Comparison of ENCODE assay signal across 24 cellular contexts in the genomic region with DNA sequence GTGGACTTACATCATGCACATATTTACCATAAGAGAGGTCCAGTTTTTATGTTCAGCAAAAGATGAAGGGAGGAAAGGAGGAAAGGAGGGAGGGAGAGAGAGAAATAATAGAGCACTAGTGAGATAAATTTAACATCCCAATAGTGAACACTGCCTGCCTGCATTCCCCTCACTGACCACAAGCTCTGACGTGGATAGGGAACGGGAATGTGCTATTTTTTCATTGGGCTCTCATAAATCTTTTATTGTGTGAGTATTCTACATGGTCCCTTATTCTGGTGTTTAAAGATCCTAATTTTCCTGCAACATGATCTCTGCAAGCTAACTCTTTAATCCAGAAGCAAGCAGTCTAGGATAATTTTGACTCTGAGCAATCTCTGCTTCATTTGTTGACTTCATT.
DNase-seq lines count a peak whose midpoint lies in the region; ATAC-seq, FAIRE-seq and TF ChIP-seq lines count a peak whose summit lies in the region.
"Had no signal": no experiment of that assay in that cellular context is flagged by ENCODE, and none has a peak within 500 bp of the region (broad histone marks: within the 10 kb centered on the region; RNA-seq: fewer than 3 reads in every experiment).

No MANE protein-coding gene starts in this region.

- in situ Hi-C loops in IMR-90 (cut with MboI; ENCODE audit: low sequenced_read_pairs), result no loop called here
- in situ Hi-C loops in brain microvascular endothelial cell (cut with HindIII; ENCODE audit: low pct_ligation_motif_present, low sequenced_read_pairs), result no loop called here

- intact Hi-C loops in IMR-90 (cut with micrococcal nuclease) (no loop called here), kidney (cut with DNase I) (no loop called here)

- no peak overlapping the region for H4K8ac ChIP-seq in IMR-90 (ENCODE audit: low read depth in 2 of 2, low read length in 2 of 2)

- peak; percentile 63 for DNase-seq in BJ (ENCODE audit: low read depth)
- peak; percentile 20 for DNase-seq in IMR-90
- DNase-seq in brain microvascular endothelial cell, result no peak
- peak; percentile 67 for DNase-seq in myocyte (ENCODE audit: low read depth)
- DNase-seq in kidney glomerular epithelial cell (lab: John Stamatoyannopoulos, UW), result no peak
- no peak for DNase-seq in NCI-H748 treated with DMSO at 0.1 percent for 48 hours (lab: John Stamatoyannopoulos, UW)
- no peak for DNase-seq in kidney
- no peak for DNase-seq in neural progenitor cell (ENCODE audit: low spot score)
- DNase-seq: ACHN; activated T-cell treated with anti-CD3 and anti-CD28 coated beads, Interleukin-2, amount 50 U/mL, for 72 hours; CD4-positive, CD25-positive, alpha-beta regulatory T cell; mammary epithelial cell; naive B cell; NCI-H1417 treated with DMSO at 0.1 percent for 48 hours; NCI-H510A treated with DMSO at 0.1 percent for 48 hours; stimulated activated CD4-positive, alpha-beta T cell treated with anti-CD3 and anti-CD28 coated beads, Interleukin-2, amount 100 ng/mL, for 24 hours; stimulated activated naive CD4-positive, alpha-beta T cell; T-helper 9 cell had no signal

- peaks cover 15 to 42% of the 10 kb centered on the region in 2 experiments; a peak in 3 of 4 replicates for H3K79me1 ChIP-seq in IMR-90 (ENCODE audit: low read depth in 1 of 2, low read length in 2 of 2)

- no peaks in the 10 kb centered on the region for H3K9me3 ChIP-seq in IMR-90 (ENCODE audit: control insufficient read depth, insufficient read depth, low read length)
- no peaks in the 10 kb centered on the region for H3K9me3 ChIP-seq in kidney (ENCODE audit: control insufficient read depth in 1 of 2, low read length in 2 of 2)
- no peaks in the 10 kb centered on the region for H3K9me3 ChIP-seq in neural progenitor cell (ENCODE audit: low read depth)
- H3K9me3 ChIP-seq: thoracic aorta had no signal

- no peak overlapping the region for H2BK20ac ChIP-seq in IMR-90 (ENCODE audit: low read depth, low read length)

- H2BK15ac ChIP-seq in IMR-90 (ENCODE audit: low read depth, low read length), result no peak overlapping the region

- no peaks in the 10 kb centered on the region for H3F3A ChIP-seq in neural progenitor cell (ENCODE audit: low read depth)

- no peak overlapping the region for H4K5ac ChIP-seq in IMR-90 (ENCODE audit: low read depth, low read length)

- H4K20me1 ChIP-seq in IMR-90 (ENCODE audit: insufficient read depth, low read length) (no peaks in the 10 kb centered on the region; the same call in 1 of the 2 replicates), neural progenitor cell (ENCODE audit: low read depth) (no peaks in the 10 kb centered on the region)

- H3K27ac Mint-ChIP-seq in neural progenitor cell, result no peak overlapping the region
- H3K27ac Mint-ChIP-seq: activated naive CD4-positive, alpha-beta T cell treated with anti-CD3 and anti-CD28 coated beads, Interleukin-2, amount 50 U/mL, for 24 hours; activated T-cell treated with anti-CD3 and anti-CD28 coated beads, Interleukin-2, amount 50 U/mL, for 72 hours had no signal

- no TSS peak for BruUV-seq in IMR-90 (replicated peaks; lab: Mats Ljungman, UMichigan)

- no peaks in the 10 kb centered on the region for H3K79me2 ChIP-seq in neural progenitor cell (ENCODE audit: low read depth)
- H3K79me2 ChIP-seq: parathyroid adenoma had no signal

- H3K23ac ChIP-seq in IMR-90 (ENCODE audit: low read depth, low read length), result no peak overlapping the region

- H3K36me3 ChIP-seq in BJ (ENCODE audit: control insufficient read depth, insufficient read depth, low read length), result peaks cover 5% of the 10 kb centered on the region
- H3K36me3 ChIP-seq in IMR-90 (ENCODE audit: control insufficient read depth, insufficient read depth, low read length), result peaks cover 28% of the 10 kb centered on the region
- H3K36me3 ChIP-seq in brain microvascular endothelial cell (replicated peaks), result peaks cover 61% of the 10 kb centered on the region
- peaks cover 7 to 35% of the 10 kb centered on the region in 2 donors for H3K36me3 ChIP-seq in kidney (ENCODE audit: control insufficient read depth in 1 of 2, insufficient read depth in 2 of 2, low read length in 2 of 2)
- peaks cover 3% of the 10 kb centered on the region for H3K36me3 ChIP-seq in neural progenitor cell

- no peak overlapping the region for H2AK9ac ChIP-seq in IMR-90 (replicated peaks; ENCODE audit: low read depth, low read length, poor library complexity)

- no peak overlapping the region for H3K18ac ChIP-seq in IMR-90 (ENCODE audit: low read depth, low read length)

- no peak for TF ChIP-seq POLR2A in IMR-90 (IDR thresholded peaks at IDR 0.05; ENCODE audit: low read depth, low read length)

- H3K27me3 Mint-ChIP-seq in neural progenitor cell (ENCODE audit: insufficient read depth, low read depth), result no peaks in the 10 kb centered on the region
- H3K27me3 Mint-ChIP-seq: activated naive CD4-positive, alpha-beta T cell treated with anti-CD3 and anti-CD28 coated beads, Interleukin-2, amount 50 U/mL, for 24 hours; CD4-positive, CD25-positive, alpha-beta regulatory T cell; naive B cell had no signal

- H3K4me1 Mint-ChIP-seq in neural progenitor cell, result no peaks in the 10 kb centered on the region
- H3K4me1 Mint-ChIP-seq: activated naive CD4-positive, alpha-beta T cell treated with anti-CD3 and anti-CD28 coated beads, Interleukin-2, amount 50 U/mL, for 24 hours; naive B cell had no signal

- no peaks in the 10 kb centered on the region for H3K9me3 Mint-ChIP-seq in neural progenitor cell
- H3K9me3 Mint-ChIP-seq: activated naive CD4-positive, alpha-beta T cell treated with anti-CD3 and anti-CD28 coated beads, Interleukin-2, amount 50 U/mL, for 24 hours; activated T-cell treated with anti-CD3 and anti-CD28 coated beads, Interleukin-2, amount 50 U/mL, for 72 hours; CD4-positive, CD25-positive, alpha-beta regulatory T cell; naive B cell had no signal

- peaks cover 11% of the 10 kb centered on the region for H3K4me1 ChIP-seq in IMR-90 (ENCODE audit: control insufficient read depth, insufficient read depth, low read length)
- no peaks in the 10 kb centered on the region for H3K4me1 ChIP-seq in kidney (ENCODE audit: control insufficient read depth in 1 of 2, insufficient read depth in 1 of 2, low read depth in 1 of 2, low read length in 2 of 2)
- H3K4me1 ChIP-seq in neural progenitor cell, result no peaks in the 10 kb centered on the region
- H3K4me1 ChIP-seq: parathyroid adenoma had no signal

- H3K27ac ChIP-seq in IMR-90 (ENCODE audit: insufficient read depth, low read length) (no peak overlapping the region), brain microvascular endothelial cell (no peak overlapping the region), kidney (ENCODE audit: low read depth in 2 of 2, low read length in 2 of 2) (no peak overlapping the region), neural progenitor cell (no peak overlapping the region)
- H3K27ac ChIP-seq: coronary artery, parathyroid adenoma had no signal

- H3K4me3 Mint-ChIP-seq in neural progenitor cell, result no peak overlapping the region
- H3K4me3 Mint-ChIP-seq: activated naive CD4-positive, alpha-beta T cell treated with anti-CD3 and anti-CD28 coated beads, Interleukin-2, amount 50 U/mL, for 24 hours; activated T-cell treated with anti-CD3 and anti-CD28 coated beads, Interleukin-2, amount 50 U/mL, for 72 hours; CD4-positive, CD25-positive, alpha-beta regulatory T cell; naive B cell had no signal

- POLR2A ChIA-PET in BJ (lab: Charles Lee), result no interaction called here
- POLR2A ChIA-PET in IMR-90 (lab: Charles Lee; ENCODE audit: unreplicated experiment), result no interaction called here

- no CpG with 5 or more reads among the region's 2 CpGs for WGBS in IMR-90 (ENCODE audit: extremely low coverage in 2 of 2, insufficient read length in 1 of 2), 2 experiments

- H3K4me3 ChIP-seq in BJ (ENCODE audit: low read depth, low read length) (no peak overlapping the region), IMR-90 (ENCODE audit: insufficient read depth, low read depth, low read length) (no peak overlapping the region), brain microvascular endothelial cell (ENCODE audit: low read depth, low read length) (no peak overlapping the region), kidney (ENCODE audit: low read length in 2 of 2) (no peak overlapping the region), neural progenitor cell (no peak overlapping the region)
- H3K4me3 ChIP-seq: coronary artery, thoracic aorta had no signal

- TF ChIP-seq RAD21 in IMR-90 (IDR thresholded peaks at IDR 0.05; ENCODE audit: low read length), result no peak

- no peaks in the 10 kb centered on the region for H3K27me3 ChIP-seq in BJ (ENCODE audit: control insufficient read depth, insufficient read depth, low read length)
- H3K27me3 ChIP-seq in IMR-90 (ENCODE audit: control insufficient read depth, insufficient read depth, low read length), result no peaks in the 10 kb centered on the region
- H3K27me3 ChIP-seq in brain microvascular endothelial cell (replicated peaks), result no peaks in the 10 kb centered on the region
- H3K27me3 ChIP-seq in neural progenitor cell, result no peaks in the 10 kb centered on the region

- no peak overlapping the region for H2AK5ac ChIP-seq in IMR-90 (ENCODE audit: low read depth, low read length)

- H2BK120ac ChIP-seq in IMR-90 (ENCODE audit: low read depth, low read length), result no peak overlapping the region

- dilution Hi-C loops in IMR-90 (cut with HindIII; ENCODE audit: low sequenced_read_pairs, unreplicated experiment), result no loop called here

- no peak overlapping the region for H3K9ac ChIP-seq in IMR-90 (ENCODE audit: low read depth, low read length)
- H3K9ac ChIP-seq in kidney (ENCODE audit: low read length in 2 of 2), result no peak overlapping the region
- H3K9ac ChIP-seq in neural progenitor cell, result no peak overlapping the region
- H3K9ac ChIP-seq: parathyroid adenoma had no signal

- H2BK5ac ChIP-seq in IMR-90 (ENCODE audit: low read depth, low read length, poor library complexity, severe bottlenecking), result no peak overlapping the region

- H3K9me1 ChIP-seq in IMR-90 (ENCODE audit: insufficient read depth, low read length), result peaks cover 7% of the 10 kb centered on the region

- no peak overlapping the region for H3K4ac ChIP-seq in IMR-90 (ENCODE audit: low read depth, low read length)

- no peak overlapping the region for H3K14ac ChIP-seq in IMR-90 (replicated peaks; ENCODE audit: low read depth, low read length)

- ATAC-seq in IMR-90 (ENCODE audit: low read depth), result no peak
- ATAC-seq: activated T-cell treated with anti-CD3 and anti-CD28 coated beads, Interleukin-2, amount 50 U/mL, for 72 hours; HepG2 had no signal

- H3K56ac ChIP-seq in IMR-90 (ENCODE audit: extremely low read depth, insufficient read depth, low read length), result no peak overlapping the region

- TF ChIP-seq CTCF in BJ (IDR thresholded peaks at IDR 0.05; ENCODE audit: insufficient read depth, low read depth, low read length) (no peak), IMR-90 (conservative IDR thresholded peaks at IDR 0.05; ENCODE audit: low read depth, low read length) (no peak), brain microvascular endothelial cell (IDR thresholded peaks at IDR 0.05; ENCODE audit: low read depth, low read length, missing control alignments) (peak; percentile 23), kidney (IDR thresholded peaks at IDR 0.05; ENCODE audit: borderline replicate concordance, extremely low read depth, insufficient read depth) (no peak), neural progenitor cell (IDR thresholded peaks at IDR 0.05) (no peak)

- H3K4me2 ChIP-seq in IMR-90 (ENCODE audit: low read depth, low read length) (no peak overlapping the region), neural progenitor cell (no peak overlapping the region)

- H2AFZ ChIP-seq in IMR-90 (replicated peaks; ENCODE audit: low read length, poor library complexity) (no peak overlapping the region), neural progenitor cell (replicated peaks) (no peak overlapping the region)
- H2AFZ ChIP-seq: parathyroid adenoma had no signal

- FAIRE-seq in kidney (lab: Jason Lieb, UNC), result no peak
- FAIRE-seq: HepG2, keratinocyte had no signal

- CTCF ChIA-PET in BJ (lab: Yijun Ruan, JAX) (interaction anchor here (0.7 kb wide), 1 partner anchor 165 kb away, joined by 3 read pairs; no protein-coding TSS in a partner anchor), IMR-90 (lab: Yijun Ruan, JAX) (no interaction called here)

- peaks cover 52% of the 10 kb centered on the region for H3K36me3 Mint-ChIP-seq in neural progenitor cell

- H4K91ac ChIP-seq in IMR-90 (ENCODE audit: insufficient read depth, low read depth, low read length), result no peak overlapping the region

Comparison
In these comparisons a context has a peak if more than half of its experiments do, and no peak if none do; other contexts are left out.
1. DNase-seq: peak in BJ (single experiment), IMR-90 (single experiment) and myocyte (single experiment); none in brain microvascular endothelial cell (single experiment), kidney glomerular epithelial cell (single experiment), NCI-H748 treated with DMSO at 0.1 percent for 48 hours (single experiment), kidney (single experiment) and neural progenitor cell (single experiment).